In genomic region chr3:122705379-122705778, GRCh38 we compare ENCODE assay signal across 35 cellular contexts.
"Had no signal": no experiment of that assay in that cellular context is flagged by ENCODE, and none has a peak within 500 bp of the region (broad histone marks: within the 10 kb centered on the region; RNA-seq: fewer than 3 reads in every experiment).

No MANE protein-coding gene starts in this region.

- FAIRE-seq: astrocyte, bronchial epithelial cell had no signal

- DNase-seq: activated CD4-positive, alpha-beta T cell treated with anti-CD3 and anti-CD28 coated beads for 36 hours; activated CD4-positive, alpha-beta T cell treated with anti-CD3 and anti-CD28 coated beads, Interleukin-2, amount 10 ng/mL, durations not matched to agents 24 days and 14 days; activated CD4-positive, alpha-beta T cell treated with anti-CD3 and anti-CD28 coated beads, Interleukin-2, amount 50 U/mL, for 4 hours; activated CD4-positive, CD25-positive, alpha-beta regulatory T cell; activated CD4-positive, CD25-positive, alpha-beta regulatory T cell treated with anti-CD3 and anti-CD28 coated beads, Interleukin-2, amount 50 U/mL, for 72 hours; activated CD8-positive, alpha-beta memory T cell treated with anti-CD3 and anti-CD28 coated beads for 24 hours; activated CD8-positive, alpha-beta memory T cell treated with anti-CD3 and anti-CD28 coated beads, Interleukin-2, amount 50 U/mL, for 4 hours; activated CD8-positive, alpha-beta T cell treated with anti-CD3 and anti-CD28 coated beads for 36 hours; activated effector memory CD4-positive, alpha-beta T cell treated with Interleukin-2 at 50 U/mL for 16 hours; activated gamma-delta T cell treated with Interleukin-2 at 50 U/mL for 16 hours; activated naive CD4-positive, alpha-beta T cell treated with anti-CD3 and anti-CD28 coated beads, Interleukin-2, amount 50 U/mL, for 16 hours; activated naive CD4-positive, alpha-beta T cell treated with Interleukin-2 at 50 U/mL for 16 hours; activated T-cell treated with anti-CD3 and anti-CD28 coated beads for 4 hours; activated T-cell treated with anti-CD3 and anti-CD28 coated beads, Interleukin-2, amount 50 U/mL, for 4 hours; amniotic stem cell; anterior cingulate cortex; brain microvascular endothelial cell; dorsolateral prefrontal cortex; effector memory CD4-positive, alpha-beta T cell; erythroblast; foreskin keratinocyte; gastrocnemius medialis; glutamatergic neuron; heart left ventricle; T-helper 1 cell; T-helper 17 cell; T1000; WERI-Rb-1 had no signal

- H3K4me3 Mint-ChIP-seq: activated CD4-positive, alpha-beta T cell treated with anti-CD3 and anti-CD28 coated beads for 36 hours; activated CD4-positive, alpha-beta T cell treated with anti-CD3 and anti-CD28 coated beads, Interleukin-2, amount 10 ng/mL, durations not matched to agents 24 days and 14 days; activated CD8-positive, alpha-beta T cell treated with anti-CD3 and anti-CD28 coated beads for 36 hours; activated naive CD8-positive, alpha-beta T cell; activated T-cell treated with anti-CD3 and anti-CD28 coated beads, Interleukin-2, amount 50 U/mL, for 4 hours; activated T-helper 17 cell treated with anti-CD3 and anti-CD28 coated beads, Interleukin-2, amount 50 U/mL, for 72 hours; central memory CD8-positive, alpha-beta T cell; dendritic cell treated with granulocyte-macrophage colony-stimulating factor and Interleukin-4, amounts not matched to agents 40 ng/mL and 50 ng/mL, for 4 days; T-helper 17 cell; T-helper 2 cell treated with Interferon-gamma antibody and Interleukin-4, amounts not matched to agents 5 μg/mL and 100 μg/mL, for 36 hours had no signal

- H3K9me3 Mint-ChIP-seq: activated CD8-positive, alpha-beta T cell treated with anti-CD3 and anti-CD28 coated beads for 36 hours; activated T-cell treated with anti-CD3 and anti-CD28 coated beads, Interleukin-2, amount 50 U/mL, for 4 hours; activated T-helper 17 cell treated with anti-CD3 and anti-CD28 coated beads, Interleukin-2, amount 50 U/mL, for 72 hours; central memory CD8-positive, alpha-beta T cell; T-helper 2 cell treated with Interferon-gamma antibody and Interleukin-4, amounts not matched to agents 5 μg/mL and 100 μg/mL, for 36 hours had no signal

- ATAC-seq: activated CD4-positive, alpha-beta T cell treated with anti-CD3 and anti-CD28 coated beads for 36 hours; activated CD8-positive, alpha-beta T cell treated with anti-CD3 and anti-CD28 coated beads for 36 hours; activated T-cell treated with anti-CD3 and anti-CD28 coated beads, Interleukin-2, amount 50 U/mL, for 4 hours; activated T-helper 17 cell treated with anti-CD3 and anti-CD28 coated beads, Interleukin-2, amount 50 U/mL, for 72 hours; foreskin keratinocyte; gastrocnemius medialis; heart left ventricle; T-helper 17 cell had no signal

- H3K27me3 Mint-ChIP-seq: activated CD4-positive, alpha-beta T cell treated with anti-CD3 and anti-CD28 coated beads for 36 hours; activated CD4-positive, alpha-beta T cell treated with anti-CD3 and anti-CD28 coated beads, Interleukin-2, amount 10 ng/mL, durations not matched to agents 24 days and 14 days; activated CD8-positive, alpha-beta T cell treated with anti-CD3 and anti-CD28 coated beads for 36 hours; activated naive CD8-positive, alpha-beta T cell; activated T-helper 17 cell treated with anti-CD3 and anti-CD28 coated beads, Interleukin-2, amount 50 U/mL, for 72 hours; central memory CD8-positive, alpha-beta T cell; dendritic cell treated with granulocyte-macrophage colony-stimulating factor and Interleukin-4, amounts not matched to agents 40 ng/mL and 50 ng/mL, for 4 days; T-helper 17 cell had no signal

- H3K27ac Mint-ChIP-seq: activated CD4-positive, alpha-beta T cell treated with anti-CD3 and anti-CD28 coated beads for 36 hours; activated CD4-positive, alpha-beta T cell treated with anti-CD3 and anti-CD28 coated beads, Interleukin-2, amount 10 ng/mL, durations not matched to agents 24 days and 14 days; activated CD8-positive, alpha-beta T cell treated with anti-CD3 and anti-CD28 coated beads for 36 hours; activated naive CD8-positive, alpha-beta T cell; activated T-helper 17 cell treated with anti-CD3 and anti-CD28 coated beads, Interleukin-2, amount 50 U/mL, for 72 hours; dendritic cell treated with granulocyte-macrophage colony-stimulating factor and Interleukin-4, amounts not matched to agents 40 ng/mL and 50 ng/mL, for 4 days; T-helper 2 cell treated with Interferon-gamma antibody and Interleukin-4, amounts not matched to agents 5 μg/mL and 100 μg/mL, for 36 hours had no signal
